Comparison of ENCODE assay signal across 10 cellular contexts in the genomic region with DNA sequence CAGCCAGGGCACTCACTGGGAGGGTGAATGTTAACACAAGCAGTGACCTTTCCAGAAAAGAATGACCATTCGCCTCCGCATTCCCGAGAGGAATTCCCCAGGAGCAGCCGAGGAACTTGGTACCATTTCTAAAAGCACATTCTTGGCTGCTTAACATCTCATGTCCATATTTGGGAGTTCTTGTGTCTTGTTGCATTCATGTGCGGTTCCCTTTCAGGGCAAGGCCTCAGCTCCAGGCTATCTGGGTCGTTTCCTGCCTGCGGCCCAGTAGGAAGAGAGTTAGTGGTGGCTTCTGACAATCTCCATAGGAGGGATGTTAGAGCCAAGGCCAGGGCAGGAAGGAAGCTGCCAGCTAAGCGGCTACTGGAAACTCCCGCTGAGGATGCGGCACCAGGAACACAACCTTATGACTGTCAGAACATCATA. TPM values are rescaled to one million over a fixed set of nuclear protein-coding genes. Genes with fewer than 3 reads are reported as not detected.
DNase-seq lines count a peak whose midpoint lies in the region; ATAC-seq, FAIRE-seq and TF ChIP-seq lines count a peak whose summit lies in the region.
"Had no signal": no experiment of that assay in that cellular context is flagged by ENCODE, and none has a peak within 500 bp of the region (broad histone marks: within the 10 kb centered on the region; RNA-seq: fewer than 3 reads in every experiment).

No MANE protein-coding gene starts in this region.

- DNase-seq in ELR (ENCODE audit: low read depth): peak; percentile 98
- DNase-seq in UCSD-AML1 (lab: John Stamatoyannopoulos, UW; ENCODE audit: unreplicated experiment): peak; percentile 84
- DNase-seq in Right ventricle myocardium inferior (ENCODE audit: missing footprints): peak; percentile 75
- DNase-seq in psoas muscle: peak; percentile 63 to 79
- DNase-seq in GM12892 (ENCODE audit: insufficient read length): no peak
- no peak for DNase-seq in NCI-H748 treated with DMSO at 0.1 percent for 48 hours (lab: John Stamatoyannopoulos, UW)
- no peak for DNase-seq in central memory CD4-positive, alpha-beta T cell

- intact Hi-C loops in Right ventricle myocardium inferior (cut with DNase I) (loop anchor here (5.0 kb wide), 1 partner anchor 85 kb away; the partner anchor contains the start of gene COTL1), psoas muscle (cut with DNase I) (no loop called here)

- H3K36me3 ChIP-seq in psoas muscle (ENCODE audit: insufficient read depth in 1 of 2, low read depth in 1 of 2): no peaks in the 10 kb centered on the region
- H3K36me3 ChIP-seq: HAP-1 had no signal

- peak overlapping the region; percentile 65 for H3K27ac ChIP-seq in psoas muscle

- WGBS in psoas muscle, 3 donors: 17 to 26% (median 25%) methylated on average over 10 of the region's 10 CpGs

- TF ChIP-seq CTCF in psoas muscle (IDR thresholded peaks at IDR 0.05): no peak

- H3K4me3 ChIP-seq in psoas muscle: no peak overlapping the region
- H3K4me3 ChIP-seq: HAP-1 had no signal

- peaks cover 0 to 15% (median 2%) of the 10 kb centered on the region in 3 donors for H3K27me3 ChIP-seq in psoas muscle (ENCODE audit: insufficient read depth in 3 of 3, low read length in 2 of 3)

- H3K9me3 ChIP-seq in psoas muscle: peaks cover 5% of the 10 kb centered on the region
- H3K9me3 ChIP-seq: HAP-1 had no signal

- no peak for FAIRE-seq in GM12892 (lab: Jason Lieb, UNC)
- FAIRE-seq: colon had no signal

- ATAC-seq in Right ventricle myocardium inferior: peak; percentile 93
- ATAC-seq in psoas muscle: peak; percentile 57 to 85 (median 77)
- ATAC-seq in GM18511 (IDR thresholded peaks at IDR 0.05; ENCODE audit: unreplicated experiment): no peak

- no peak for TF ChIP-seq POLR2A in GM12892 (IDR thresholded peaks at IDR 0.05; ENCODE audit: low read depth, low read length)

- peaks cover 12% of the 10 kb centered on the region for H3K4me1 ChIP-seq in psoas muscle

RNA-seq across cellular contexts. Expression of gene MEAK7, which starts 27.9 kb away (rescaled TPM):
- 7.4 TPM for total RNA-seq in Right ventricle myocardium inferior
- total RNA-seq in psoas muscle: 1 to 10 TPM; 2.2 to 7.1 (median 3.6) TPM
- polyA plus RNA-seq in psoas muscle: 1 to 10 TPM; 2.2 to 4.0 (median 2.7) TPM
- polyA plus RNA-seq in GM12892 (2012; ENCODE audit: missing spikeins): 7.1 TPM

Comparison
In these comparisons a context has a peak if more than half of its experiments do, and no peak if none do; other contexts are left out.
1. DNase-seq: peak in ELR (single experiment), UCSD-AML1 (single experiment), Right ventricle myocardium inferior (single experiment) and psoas muscle (2 of 2); none in GM12892 (single experiment), NCI-H748 treated with DMSO at 0.1 percent for 48 hours (single experiment) and central memory CD4-positive, alpha-beta T cell (single experiment).